In genomic region chr7:4416436-4417092, GRCh38 we compare ENCODE assay signal across 9 cellular contexts.
DNase-seq lines count a peak whose midpoint lies in the region; ATAC-seq and TF ChIP-seq lines count a peak whose summit lies in the region.
"Had no signal": no experiment of that assay in that cellular context is flagged by ENCODE, and none has a peak within 500 bp of the region (broad histone marks: within the 10 kb centered on the region; RNA-seq: fewer than 3 reads in every experiment).

No MANE protein-coding gene starts in this region.

- TF ChIP-seq CTCF in brain microvascular endothelial cell (IDR thresholded peaks at IDR 0.05; ENCODE audit: low read depth, low read length, missing control alignments), result no peak

- peaks cover 0 to 6% of the 10 kb centered on the region in 2 donors for H3K4me1 Mint-ChIP-seq in natural killer cell treated with Interleukin-12 subunit alpha and Interleukin-12 subunit beta and Interleukin-15 and Interleukin-18, amount 100 ng/mL, for 72 hours (ENCODE audit: low read depth in 2 of 2)
- no peaks in the 10 kb centered on the region for H3K4me1 Mint-ChIP-seq in activated CD4-positive, alpha-beta memory T cell treated with anti-CD3 and anti-CD28 coated beads, Interleukin-2, amount 10 ng/mL, durations not matched to agents 7 days and 5 days

- POLR2A ChIA-PET in activated CD4-positive, alpha-beta memory T cell treated with anti-CD3 and anti-CD28 coated beads, Interleukin-2, amount 10 ng/mL, durations not matched to agents 7 days and 5 days (lab: Charles Lee), result no interaction called here

- in situ Hi-C loops in brain microvascular endothelial cell (cut with HindIII; ENCODE audit: low pct_ligation_motif_present, low sequenced_read_pairs), result no loop called here

- no peak overlapping the region for H3K4me3 ChIP-seq in brain microvascular endothelial cell (ENCODE audit: low read depth, low read length)

- H3K27ac ChIP-seq in brain microvascular endothelial cell, result no peak overlapping the region

- peak; percentile 50 for DNase-seq in Daoy (ENCODE audit: low read depth)
- peak; percentile 49 to 79 (median 68) for DNase-seq in NCI-H1417 (lab: John Stamatoyannopoulos, UW)
- DNase-seq in brain microvascular endothelial cell, result peak; percentile 0
- no peak for DNase-seq in natural killer cell treated with Interleukin-12 subunit alpha and Interleukin-12 subunit beta and Interleukin-15 and Interleukin-18, amount 100 ng/mL, for 72 hours (ENCODE audit: low spot score)
- no peak for DNase-seq in effector CD4-positive, alpha-beta T cell
- DNase-seq in activated CD4-positive, alpha-beta memory T cell treated with anti-CD3 and anti-CD28 coated beads, Interleukin-2, amount 10 ng/mL, durations not matched to agents 7 days and 5 days, result no peak
- no peak for DNase-seq in GF-D8 (lab: John Stamatoyannopoulos, UW)
- DNase-seq: activated CD8-positive, alpha-beta T cell treated with anti-CD3 and anti-CD28 coated beads for 36 hours had no signal

- no peak for ATAC-seq in natural killer cell treated with Interleukin-12 subunit alpha and Interleukin-12 subunit beta and Interleukin-15 and Interleukin-18, amount 100 ng/mL, for 72 hours
- no peak for ATAC-seq in HG03565 (IDR thresholded peaks at IDR 0.05; ENCODE audit: unreplicated experiment)
- ATAC-seq: activated CD8-positive, alpha-beta T cell treated with anti-CD3 and anti-CD28 coated beads for 36 hours had no signal

- CTCF ChIA-PET in activated CD4-positive, alpha-beta memory T cell treated with anti-CD3 and anti-CD28 coated beads, Interleukin-2, amount 10 ng/mL, durations not matched to agents 7 days and 5 days (lab: Charles Lee), result no interaction called here

- peaks cover 3% of the 10 kb centered on the region for H3K9me3 Mint-ChIP-seq in natural killer cell treated with Interleukin-12 subunit alpha and Interleukin-12 subunit beta and Interleukin-15 and Interleukin-18, amount 100 ng/mL, for 72 hours
- H3K9me3 Mint-ChIP-seq in activated CD4-positive, alpha-beta memory T cell treated with anti-CD3 and anti-CD28 coated beads, Interleukin-2, amount 10 ng/mL, durations not matched to agents 7 days and 5 days, result peaks cover 6% of the 10 kb centered on the region

- H3K4me3 Mint-ChIP-seq in natural killer cell treated with Interleukin-12 subunit alpha and Interleukin-12 subunit beta and Interleukin-15 and Interleukin-18, amount 100 ng/mL, for 72 hours, result peak overlapping the region; percentile 16
- H3K4me3 Mint-ChIP-seq in activated CD4-positive, alpha-beta memory T cell treated with anti-CD3 and anti-CD28 coated beads, Interleukin-2, amount 10 ng/mL, durations not matched to agents 7 days and 5 days, result no peak overlapping the region
- H3K4me3 Mint-ChIP-seq: activated CD8-positive, alpha-beta T cell treated with anti-CD3 and anti-CD28 coated beads for 36 hours had no signal

- no peaks in the 10 kb centered on the region for H3K27me3 ChIP-seq in brain microvascular endothelial cell (replicated peaks)

- no peaks in the 10 kb centered on the region for H3K36me3 ChIP-seq in brain microvascular endothelial cell (replicated peaks)

- H3K36me3 Mint-ChIP-seq in natural killer cell treated with Interleukin-12 subunit alpha and Interleukin-12 subunit beta and Interleukin-15 and Interleukin-18, amount 100 ng/mL, for 72 hours, result peaks cover 4% of the 10 kb centered on the region
- H3K36me3 Mint-ChIP-seq in activated CD4-positive, alpha-beta memory T cell treated with anti-CD3 and anti-CD28 coated beads, Interleukin-2, amount 10 ng/mL, durations not matched to agents 7 days and 5 days (ENCODE audit: low read depth), result no peaks in the 10 kb centered on the region

- no peak overlapping the region for H3K27ac Mint-ChIP-seq in natural killer cell treated with Interleukin-12 subunit alpha and Interleukin-12 subunit beta and Interleukin-15 and Interleukin-18, amount 100 ng/mL, for 72 hours
- no peak overlapping the region for H3K27ac Mint-ChIP-seq in activated CD4-positive, alpha-beta memory T cell treated with anti-CD3 and anti-CD28 coated beads, Interleukin-2, amount 10 ng/mL, durations not matched to agents 7 days and 5 days
- H3K27ac Mint-ChIP-seq: activated CD8-positive, alpha-beta T cell treated with anti-CD3 and anti-CD28 coated beads for 36 hours had no signal

- peaks cover 6 to 10% of the 10 kb centered on the region in 2 donors for H3K27me3 Mint-ChIP-seq in natural killer cell treated with Interleukin-12 subunit alpha and Interleukin-12 subunit beta and Interleukin-15 and Interleukin-18, amount 100 ng/mL, for 72 hours
- no peaks in the 10 kb centered on the region for H3K27me3 Mint-ChIP-seq in activated CD4-positive, alpha-beta memory T cell treated with anti-CD3 and anti-CD28 coated beads, Interleukin-2, amount 10 ng/mL, durations not matched to agents 7 days and 5 days

Comparison
In these comparisons a context has a peak if more than half of its experiments do, and no peak if none do; other contexts are left out.
1. DNase-seq: peak in Daoy (single experiment), NCI-H1417 (3 of 3) and brain microvascular endothelial cell (single experiment); none in natural killer cell treated with Interleukin-12 subunit alpha and Interleukin-12 subunit beta and Interleukin-15 and Interleukin-18, amount 100 ng/mL, for 72 hours (single experiment), effector CD4-positive, alpha-beta T cell (single experiment), activated CD4-positive, alpha-beta memory T cell treated with anti-CD3 and anti-CD28 coated beads, Interleukin-2, amount 10 ng/mL, durations not matched to agents 7 days and 5 days (single experiment) and GF-D8 (single experiment).